ENCODE assay signal across 1 cellular context in the genomic region with DNA sequence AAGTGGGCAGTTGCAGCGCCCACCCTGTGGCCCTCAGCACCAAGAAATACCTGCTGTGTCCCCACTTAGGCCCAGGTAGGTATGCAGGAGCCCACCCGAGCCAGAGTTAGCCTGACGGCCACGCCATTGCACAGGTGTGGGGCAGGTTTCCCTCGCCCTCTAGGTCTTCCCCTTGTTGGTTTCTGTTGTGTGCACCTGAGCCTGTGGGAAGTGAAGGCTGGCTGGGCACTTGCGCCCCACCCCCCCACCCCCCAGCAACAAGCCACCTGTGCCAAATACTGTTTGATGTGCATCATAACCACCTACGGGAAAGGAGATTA.
TF ChIP-seq lines count a peak whose summit lies in the region.

A gene with protein sequence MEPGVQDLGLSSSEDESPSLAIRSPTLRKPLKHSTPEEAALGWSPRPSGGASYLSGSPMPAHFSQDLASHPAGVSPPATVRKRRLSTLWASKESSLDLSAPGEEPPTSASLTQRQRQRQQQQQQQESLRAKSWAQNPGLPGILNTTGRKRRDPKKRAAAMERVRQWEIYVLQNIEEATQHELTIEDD (minus strand): TSS at position 48 of the 320 bp plus-strand sequence. CDS start 75 bp downstream, outside the sequence.

TF ChIP-seq in HepG2, 621 proteins besides CTCF, POLR2A, EP300 and RAD21:
- TF ChIP-seq GABPB1 (CRISPR knock-in tag; IDR thresholded peaks at IDR 0.05) (0 out of 2 replicates have a peak, but pooled peaks have one; percentile 13), TRIM24 (CRISPR knock-in tag; IDR thresholded peaks at IDR 0.05) (no peak), ZNF619 (CRISPR knock-in tag; IDR thresholded peaks at IDR 0.05) (0 out of 2 replicates have a peak, but pooled peaks have one; percentile 1)
- TF ChIP-seq, protein P1, sequence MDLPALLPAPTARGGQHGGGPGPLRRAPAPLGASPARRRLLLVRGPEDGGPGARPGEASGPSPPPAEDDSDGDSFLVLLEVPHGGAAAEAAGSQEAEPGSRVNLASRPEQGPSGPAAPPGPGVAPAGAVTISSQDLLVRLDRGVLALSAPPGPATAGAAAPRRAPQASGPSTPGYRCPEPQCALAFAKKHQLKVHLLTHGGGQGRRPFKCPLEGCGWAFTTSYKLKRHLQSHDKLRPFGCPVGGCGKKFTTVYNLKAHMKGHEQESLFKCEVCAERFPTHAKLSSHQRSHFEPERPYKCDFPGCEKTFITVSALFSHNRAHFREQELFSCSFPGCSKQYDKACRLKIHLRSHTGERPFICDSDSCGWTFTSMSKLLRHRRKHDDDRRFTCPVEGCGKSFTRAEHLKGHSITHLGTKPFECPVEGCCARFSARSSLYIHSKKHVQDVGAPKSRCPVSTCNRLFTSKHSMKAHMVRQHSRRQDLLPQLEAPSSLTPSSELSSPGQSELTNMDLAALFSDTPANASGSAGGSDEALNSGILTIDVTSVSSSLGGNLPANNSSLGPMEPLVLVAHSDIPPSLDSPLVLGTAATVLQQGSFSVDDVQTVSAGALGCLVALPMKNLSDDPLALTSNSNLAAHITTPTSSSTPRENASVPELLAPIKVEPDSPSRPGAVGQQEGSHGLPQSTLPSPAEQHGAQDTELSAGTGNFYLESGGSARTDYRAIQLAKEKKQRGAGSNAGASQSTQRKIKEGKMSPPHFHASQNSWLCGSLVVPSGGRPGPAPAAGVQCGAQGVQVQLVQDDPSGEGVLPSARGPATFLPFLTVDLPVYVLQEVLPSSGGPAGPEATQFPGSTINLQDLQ (CRISPR knock-in tag; IDR thresholded peaks at IDR 0.05), result no peak
